In genomic region chr6:28880894-28881780, GRCh38 we compare ENCODE assay signal across 1 cellular context.
TF ChIP-seq lines count a peak whose summit lies in the region.

No MANE protein-coding gene starts in this region.

TF ChIP-seq in K562, 482 proteins besides CTCF, POLR2A, EP300 and RAD21 (continued from another document and continues in another):
- no peak for TF ChIP-seq CHD7 (IDR thresholded peaks at IDR 0.05; ENCODE audit: low read depth, low read length)
- TF ChIP-seq ZNF24 (IDR thresholded peaks at IDR 0.05): peak; percentile 69; the same call in 1 of the 2 replicates
- no peak for TF ChIP-seq ZFP36 (IDR thresholded peaks at IDR 0.05; ENCODE audit: low read depth, low read length, partially characterized antibody)
- peak; percentile 76 for TF ChIP-seq CREB3L1 (IDR thresholded peaks at IDR 0.05; ENCODE audit: borderline replicate concordance, low read depth)
- TF ChIP-seq ARID3B (CRISPR knock-in tag; IDR thresholded peaks at IDR 0.05; ENCODE audit: borderline replicate concordance): no peak
- no peak for TF ChIP-seq BMI1 (IDR thresholded peaks at IDR 0.05; ENCODE audit: low read length)
- 0 out of 2 replicates have a peak, but pooled peaks have one; percentile 10 for TF ChIP-seq ZBTB2 (IDR thresholded peaks at IDR 0.05)
- TF ChIP-seq HSF4 (CRISPR knock-in tag; IDR thresholded peaks at IDR 0.05; ENCODE audit: borderline replicate concordance): no peak
- no peak for TF ChIP-seq ZNF324 (CRISPR knock-in tag; IDR thresholded peaks at IDR 0.05)
- no peak for TF ChIP-seq ERF (CRISPR knock-in tag; IDR thresholded peaks at IDR 0.05)
- TF ChIP-seq DACH1 (IDR thresholded peaks at IDR 0.05; ENCODE audit: partially characterized antibody): no peak
- TF ChIP-seq FOXK1 (CRISPR knock-in tag; IDR thresholded peaks at IDR 0.05; ENCODE audit: borderline replicate concordance): no peak
- peak; percentile 83; the same call in 1 of the 2 replicates for TF ChIP-seq ILF3 (IDR thresholded peaks at IDR 0.05; ENCODE audit: borderline replicate concordance)
- no peak for TF ChIP-seq NONO (IDR thresholded peaks at IDR 0.05; ENCODE audit: low read depth in 2 of 2, low read length in 1 of 2)
- TF ChIP-seq ILK (tag; IDR thresholded peaks at IDR 0.05; ENCODE audit: borderline replicate concordance, low read depth): no peak
- peak; percentile 37; the same call in 1 of the 2 replicates for TF ChIP-seq CTBP1 (IDR thresholded peaks at IDR 0.05; ENCODE audit: borderline replicate concordance)
- TF ChIP-seq KDM4B (IDR thresholded peaks at IDR 0.05; ENCODE audit: borderline replicate concordance in 2 of 2, low read depth in 1 of 2): no peak
- peak; percentile 36 for TF ChIP-seq RBM22 (IDR thresholded peaks at IDR 0.05; ENCODE audit: low read depth, low read length, poor library complexity, severe bottlenecking)
- TF ChIP-seq PCBP1 (IDR thresholded peaks at IDR 0.05; ENCODE audit: low read depth, low read length, poor library complexity, severe bottlenecking): no peak
- TF ChIP-seq PHF20 (IDR thresholded peaks at IDR 0.05; ENCODE audit: partially characterized antibody): peak; percentile 74
- no peak for TF ChIP-seq TFAM (CRISPR knock-in tag; conservative IDR thresholded peaks at IDR 0.05)
- TF ChIP-seq E2F1 (CRISPR knock-in tag; IDR thresholded peaks at IDR 0.05): peak; percentile 90
- TF ChIP-seq ZFP91 (CRISPR knock-in tag; IDR thresholded peaks at IDR 0.05): no peak
- no peak for TF ChIP-seq ZNF175 (CRISPR knock-in tag; IDR thresholded peaks at IDR 0.05; ENCODE audit: low read depth)
- TF ChIP-seq FOXK2 (conservative IDR thresholded peaks at IDR 0.05 in 1 of 2, IDR thresholded peaks at IDR 0.05 in 1 of 2; ENCODE audit: low read depth in 2 of 2): peak; percentile 13 to 47; a peak in 2 of 4 replicates
- TF ChIP-seq CHD2 (IDR thresholded peaks at IDR 0.05; ENCODE audit: low read depth, low read length): peak; percentile 68
- TF ChIP-seq FOXA3 (CRISPR knock-in tag; conservative IDR thresholded peaks at IDR 0.05 in 1 of 2, IDR thresholded peaks at IDR 0.05 in 1 of 2): 0 out of 4 replicates have a peak, but pooled peaks of 1 of the 2 experiments have one; percentile 26
- no peak for TF ChIP-seq ZNF740 (CRISPR knock-in tag; IDR thresholded peaks at IDR 0.05)
- TF ChIP-seq ZNF740 (tag; IDR thresholded peaks at IDR 0.05): no peak
